15 cellular contexts compared by ENCODE assay signal in the genomic region with DNA sequence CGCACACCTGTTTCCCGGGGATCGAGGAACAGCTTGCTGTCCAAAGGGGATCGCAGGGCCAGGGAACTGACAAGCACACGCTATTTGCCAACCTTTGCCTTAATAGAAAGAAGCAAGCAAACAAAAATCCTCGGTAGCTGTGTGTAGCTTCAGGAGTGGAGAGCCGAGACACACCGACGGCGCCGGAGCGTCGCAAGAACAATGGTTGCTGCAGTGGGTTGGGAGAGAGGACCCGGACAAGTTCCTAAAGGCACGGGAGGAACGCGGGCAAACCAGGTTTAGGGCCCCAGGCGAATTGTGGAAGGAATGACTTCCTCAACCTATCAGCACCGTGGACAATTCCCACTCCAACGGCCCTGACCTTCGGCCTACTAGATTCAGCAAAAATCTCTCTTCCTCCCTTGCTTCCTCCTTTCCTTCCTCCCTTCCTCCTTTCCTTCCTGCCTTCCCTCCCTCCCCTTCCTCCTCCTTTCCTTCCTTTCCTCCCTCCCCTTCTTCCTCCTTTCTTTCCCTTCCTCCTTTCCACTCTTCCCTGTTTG. TPM values are rescaled to one million over a fixed set of nuclear protein-coding genes. Genes with fewer than 3 reads are reported as not detected.
DNase-seq lines count a peak whose midpoint lies in the region; ATAC-seq and TF ChIP-seq lines count a peak whose summit lies in the region.
"Had no signal": no experiment of that assay in that cellular context is flagged by ENCODE, and none has a peak within 500 bp of the region (broad histone marks: within the 10 kb centered on the region; RNA-seq: fewer than 3 reads in every experiment).

No MANE protein-coding gene starts in this region.

- peaks cover 86% of the 10 kb centered on the region for H3K27me3 Mint-ChIP-seq in chondrocyte (ENCODE audit: low read depth)
- peaks cover 99% of the 10 kb centered on the region for H3K27me3 Mint-ChIP-seq in nephron progenitor cell (ENCODE audit: low read depth, poor library complexity)
- H3K27me3 Mint-ChIP-seq in effector memory CD8-positive, alpha-beta T cell, result peaks cover 87 to 89% of the 10 kb centered on the region in 2 donors

- no peak overlapping the region for H3K27ac Mint-ChIP-seq in chondrocyte (ENCODE audit: unreplicated experiment)
- H3K27ac Mint-ChIP-seq in nephron progenitor cell, result no peak overlapping the region
- H3K27ac Mint-ChIP-seq in effector memory CD8-positive, alpha-beta T cell, result no peak overlapping the region
- H3K27ac Mint-ChIP-seq: T-helper 1 cell treated with Interleukin-12 subunit alpha and Interleukin-12 subunit beta and Interleukin-4 antibody, amounts not matched to agents 30 μg/mL and 1 μg/mL, for 36 hours had no signal

- no peaks in the 10 kb centered on the region for H3K9me3 Mint-ChIP-seq in chondrocyte (ENCODE audit: low read depth)
- H3K9me3 Mint-ChIP-seq in nephron progenitor cell, result no peaks in the 10 kb centered on the region
- H3K9me3 Mint-ChIP-seq in effector memory CD8-positive, alpha-beta T cell, result no peaks in the 10 kb centered on the region
- H3K9me3 Mint-ChIP-seq: T-helper 1 cell treated with Interleukin-12 subunit alpha and Interleukin-12 subunit beta and Interleukin-4 antibody, amounts not matched to agents 30 μg/mL and 1 μg/mL, for 36 hours had no signal

- no peak for ATAC-seq in effector memory CD8-positive, alpha-beta T cell (replicated peaks)
- ATAC-seq: body of pancreas had no signal

- peaks cover 34% of the 10 kb centered on the region for H3K4me1 Mint-ChIP-seq in chondrocyte (ENCODE audit: low read depth)
- H3K4me1 Mint-ChIP-seq in nephron progenitor cell, result peaks cover 42% of the 10 kb centered on the region
- H3K4me1 Mint-ChIP-seq in effector memory CD8-positive, alpha-beta T cell (ENCODE audit: low read depth in 2 of 2), result peaks cover 15 to 22% of the 10 kb centered on the region in 2 donors

- TF ChIP-seq RAD21 in Ishikawa (IDR thresholded peaks at IDR 0.05; ENCODE audit: low read depth), result no peak

- no peak for TF ChIP-seq CTCF in chondrocyte (IDR thresholded peaks at IDR 0.05)
- TF ChIP-seq CTCF in nephron progenitor cell (IDR thresholded peaks at IDR 0.05), result no peak
- no peak for TF ChIP-seq CTCF in RWPE1 (conservative IDR thresholded peaks at IDR 0.05; ENCODE audit: low read depth)

- POLR2A ChIA-PET in RWPE1 (lab: Yijun Ruan, JAX; ENCODE audit: low non-redundant PET), result no interaction called here

- H3K36me3 Mint-ChIP-seq in chondrocyte (ENCODE audit: low read depth) (no peaks in the 10 kb centered on the region), nephron progenitor cell (ENCODE audit: low read depth) (no peaks in the 10 kb centered on the region)
- H3K36me3 Mint-ChIP-seq in effector memory CD8-positive, alpha-beta T cell (ENCODE audit: insufficient read depth), result no peaks in the 10 kb centered on the region

- CTCF ChIA-PET in RWPE1 (lab: Yijun Ruan, JAX), result interaction anchor here (0.6 to 0.7 kb wide), 2 partner anchors 479 to 1545 kb away, joined by 4 to 5 read pairs; no protein-coding TSS in a partner anchor

- no peak overlapping the region for H3K27ac ChIP-seq in RWPE1
- H3K27ac ChIP-seq: body of pancreas, tibial artery had no signal

- no peak overlapping the region for H3K4me3 Mint-ChIP-seq in chondrocyte (ENCODE audit: unreplicated experiment)
- H3K4me3 Mint-ChIP-seq in nephron progenitor cell, result no peak overlapping the region
- H3K4me3 Mint-ChIP-seq in effector memory CD8-positive, alpha-beta T cell, result no peak overlapping the region
- H3K4me3 Mint-ChIP-seq: T-helper 1 cell treated with Interleukin-12 subunit alpha and Interleukin-12 subunit beta and Interleukin-4 antibody, amounts not matched to agents 30 μg/mL and 1 μg/mL, for 36 hours had no signal

- DNase-seq in ELF-1 (ENCODE audit: low read depth, low spot score) (peak; percentile 84), chondrocyte (ENCODE audit: low spot score) (peak; percentile 61), nephron progenitor cell (peak; percentile 59), RWPE1 (ENCODE audit: low spot score) (no peak), KG1 (lab: John Stamatoyannopoulos, UW) (no peak), SW 1271 (lab: John Stamatoyannopoulos, UW) (no peak)
- no peak for DNase-seq in effector memory CD8-positive, alpha-beta T cell
- DNase-seq: foreskin melanocyte, Kasumi-1, NCI-H526 treated with DMSO at 0.1 percent for 48 hours, tibial artery had no signal

- TF ChIP-seq EP300 in Ishikawa (IDR thresholded peaks at IDR 0.05; ENCODE audit: borderline replicate concordance), result no peak

TF ChIP-seq in Ishikawa, 13 proteins besides CTCF, POLR2A, EP300 and RAD21:
- TF ChIP-seq, protein P1, sequence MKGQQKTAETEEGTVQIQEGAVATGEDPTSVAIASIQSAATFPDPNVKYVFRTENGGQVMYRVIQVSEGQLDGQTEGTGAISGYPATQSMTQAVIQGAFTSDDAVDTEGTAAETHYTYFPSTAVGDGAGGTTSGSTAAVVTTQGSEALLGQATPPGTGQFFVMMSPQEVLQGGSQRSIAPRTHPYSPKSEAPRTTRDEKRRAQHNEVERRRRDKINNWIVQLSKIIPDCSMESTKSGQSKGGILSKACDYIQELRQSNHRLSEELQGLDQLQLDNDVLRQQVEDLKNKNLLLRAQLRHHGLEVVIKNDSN (IDR thresholded peaks at IDR 0.05), result no peak
- no peak for TF ChIP-seq TCF12 (IDR thresholded peaks at IDR 0.05; ENCODE audit: low read depth)
- no peak for TF ChIP-seq TAF1 (IDR thresholded peaks at IDR 0.05; ENCODE audit: low read depth)
- TF ChIP-seq YY1 (IDR thresholded peaks at IDR 0.05; ENCODE audit: low read depth), result no peak
- TF ChIP-seq, protein P2, sequence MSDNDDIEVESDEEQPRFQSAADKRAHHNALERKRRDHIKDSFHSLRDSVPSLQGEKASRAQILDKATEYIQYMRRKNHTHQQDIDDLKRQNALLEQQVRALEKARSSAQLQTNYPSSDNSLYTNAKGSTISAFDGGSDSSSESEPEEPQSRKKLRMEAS (IDR thresholded peaks at IDR 0.05), result no peak
- TF ChIP-seq FOXM1 (IDR thresholded peaks at IDR 0.05; ENCODE audit: borderline replicate concordance, low read depth), result no peak
- peak; percentile 86 for TF ChIP-seq REST (IDR thresholded peaks at IDR 0.05; ENCODE audit: low read depth)
- TF ChIP-seq TEAD4 (IDR thresholded peaks at IDR 0.05), result no peak
TF ChIP-seq in Ishikawa: peak in this region for 1.

RNA-seq across cellular contexts. Expression of gene NEUROD1, which starts 4.9 kb away (rescaled TPM):
- total RNA-seq in chondrocyte, result not detected in 3 replicates
- total RNA-seq: Daoy had no signal

RNA-seq across cellular contexts. Expression of gene CERKL, which starts 28.3 kb away (rescaled TPM):
- total RNA-seq in chondrocyte, result not detected in 3 replicates

Comparison
In these comparisons a context has a peak if more than half of its experiments do, and no peak if none do; other contexts are left out.
1. DNase-seq: peak in ELF-1 (single experiment), chondrocyte (single experiment) and nephron progenitor cell (single experiment); none in RWPE1 (single experiment), effector memory CD8-positive, alpha-beta T cell (0 of 3), KG1 (single experiment) and SW 1271 (0 of 2).